Comparison of ENCODE assay signal across 33 cellular contexts in the genomic region with DNA sequence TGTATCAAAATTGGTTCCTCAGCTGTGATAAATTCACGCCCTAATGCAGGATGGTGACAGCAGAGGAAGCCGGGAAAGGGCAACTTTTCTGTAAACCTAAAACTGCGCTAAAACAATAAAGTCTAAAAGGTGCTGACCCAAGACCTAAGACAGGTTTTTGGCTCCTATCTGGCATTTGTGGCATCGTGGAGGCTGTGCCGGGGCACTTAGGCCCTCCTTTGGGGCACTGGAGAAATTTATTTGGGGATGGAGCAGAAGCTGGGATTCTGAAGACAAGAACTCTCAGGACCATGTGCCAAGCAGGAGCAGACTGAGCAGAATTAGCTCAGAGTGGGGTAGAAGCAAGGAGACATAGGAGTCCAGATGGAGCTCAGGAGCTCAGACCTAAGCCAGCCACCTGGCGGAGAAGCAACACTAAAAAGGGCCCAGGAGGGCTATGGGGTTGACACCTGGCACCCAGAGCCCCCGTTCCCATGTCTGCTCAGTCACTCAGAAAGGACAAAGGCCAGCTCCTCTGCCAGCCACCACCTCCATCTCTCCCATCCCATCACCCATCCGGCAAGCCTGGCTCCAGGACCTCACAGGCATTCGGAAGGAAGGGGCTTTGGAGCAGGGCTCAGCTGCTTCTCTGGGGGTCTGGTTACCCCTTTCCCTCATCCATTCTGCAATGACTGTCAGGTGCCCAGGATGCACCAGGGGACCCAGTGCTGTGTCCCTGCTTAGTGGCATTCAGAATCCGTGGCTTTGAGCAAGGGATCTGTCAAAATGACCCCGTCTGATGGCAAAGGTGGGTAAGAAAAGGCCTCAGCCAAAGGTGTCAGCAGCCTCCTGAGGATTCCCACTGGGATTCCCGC.
"Had no signal": no experiment of that assay in that cellular context is flagged by ENCODE, and none has a peak within 500 bp of the region (broad histone marks: within the 10 kb centered on the region; RNA-seq: fewer than 3 reads in every experiment).

No MANE protein-coding gene starts in this region.

- H3K4me1 Mint-ChIP-seq: brain; stimulated activated memory B cell treated with anti-CD40 and anti-IgM and Interleukin-4, amounts not matched to agents 10 μg/mL and 1 μg/mL and 100 μg/mL, for 72 hours; stimulated activated naive CD8-positive, alpha-beta T cell treated with anti-CD3 and anti-CD28 coated beads, Interleukin-15, amount 100 ng/mL, for 72 hours had no signal

- H3K4me3 Mint-ChIP-seq: activated naive CD8-positive, alpha-beta T cell; activated T-cell treated with anti-CD3 and anti-CD28 coated beads, Interleukin-2, amount 50 U/mL, for 72 hours; brain; effector memory CD8-positive, alpha-beta T cell; naive thymus-derived CD4-positive, alpha-beta T cell; stimulated activated memory B cell treated with anti-CD40 and anti-IgM and Interleukin-4, amounts not matched to agents 10 μg/mL and 1 μg/mL and 100 μg/mL, for 72 hours; stimulated activated naive CD8-positive, alpha-beta T cell treated with anti-CD3 and anti-CD28 coated beads, Interleukin-15, amount 100 ng/mL, for 72 hours had no signal

- H3K36me3 Mint-ChIP-seq: brain; naive thymus-derived CD4-positive, alpha-beta T cell; stimulated activated memory B cell treated with anti-CD40 and anti-IgM and Interleukin-4, amounts not matched to agents 10 μg/mL and 1 μg/mL and 100 μg/mL, for 72 hours had no signal

- H3K4me1 ChIP-seq: ascending aorta, colonic mucosa, gastroesophageal sphincter, prostate gland, sigmoid colon, thyroid gland, upper lobe of left lung, vagina had no signal

- H3K27ac ChIP-seq: ascending aorta, cardiac muscle cell, colonic mucosa, dorsolateral prefrontal cortex, gastroesophageal sphincter, neutrophil, ovary, prostate gland, sigmoid colon, thyroid gland, upper lobe of left lung, vagina had no signal

- ATAC-seq: activated T-cell treated with anti-CD3 and anti-CD28 coated beads, Interleukin-2, amount 50 U/mL, for 72 hours; effector memory CD8-positive, alpha-beta T cell; gastroesophageal sphincter; left cardiac atrium; naive thymus-derived CD4-positive, alpha-beta T cell; stimulated activated memory B cell treated with anti-CD40 and anti-IgM and Interleukin-4, amounts not matched to agents 10 μg/mL and 1 μg/mL and 100 μg/mL, for 72 hours; stimulated activated naive CD8-positive, alpha-beta T cell treated with anti-CD3 and anti-CD28 coated beads, Interleukin-15, amount 100 ng/mL, for 72 hours had no signal

- DNase-seq: activated CD4-positive, alpha-beta T cell treated with anti-CD3 and anti-CD28 coated beads for 4 hours; activated CD4-positive, alpha-beta T cell treated with anti-CD3 and anti-CD28 coated beads, Interleukin-2, amount 50 U/mL, for 4 hours; activated effector memory CD4-positive, alpha-beta T cell treated with Interleukin-2 at 50 U/mL for 16 hours; activated naive CD4-positive, alpha-beta T cell treated with Interleukin-2 at 50 U/mL for 16 hours; activated T-cell treated with anti-CD3 and anti-CD28 coated beads for 4 hours; activated T-cell treated with anti-CD3 and anti-CD28 coated beads, Interleukin-2, amount 50 U/mL, for 72 hours; cerebellar nuclear complex; colonic mucosa; effector memory CD8-positive, alpha-beta T cell; hippocampal formation; left cardiac atrium; mammary epithelial cell; midbrain; naive thymus-derived CD4-positive, alpha-beta T cell; ovary; retina; sigmoid colon; small intestine; stimulated activated CD4-positive, alpha-beta T cell treated with anti-CD3 and anti-CD28 coated beads, Interleukin-4, amount 100 ng/mL, for 4 hours; stimulated activated CD8-positive, alpha-beta memory T cell treated with anti-CD3 and anti-CD28 coated beads, Interleukin-4, amount 100 ng/mL, for 48 hours; stimulated activated naive CD8-positive, alpha-beta T cell treated with anti-CD3 and anti-CD28 coated beads, Interleukin-15, amount 100 ng/mL, for 72 hours; thyroid gland had no signal

- H3K9me3 ChIP-seq: ascending aorta, colonic mucosa, neutrophil, ovary, prostate gland, sigmoid colon, thyroid gland, vagina had no signal

- H3K27ac Mint-ChIP-seq: activated naive CD8-positive, alpha-beta T cell; activated T-cell treated with anti-CD3 and anti-CD28 coated beads, Interleukin-2, amount 50 U/mL, for 72 hours; brain; effector memory CD8-positive, alpha-beta T cell; naive thymus-derived CD4-positive, alpha-beta T cell; stimulated activated memory B cell treated with anti-CD40 and anti-IgM and Interleukin-4, amounts not matched to agents 10 μg/mL and 1 μg/mL and 100 μg/mL, for 72 hours had no signal

- H3K27me3 ChIP-seq: ascending aorta, cardiac muscle cell, colonic mucosa, ovary, thyroid gland, upper lobe of left lung, vagina had no signal

- H3K4me3 ChIP-seq: ascending aorta, cardiac muscle cell, colonic mucosa, dorsolateral prefrontal cortex, gastroesophageal sphincter, ovary, prostate gland, sigmoid colon, thyroid gland, upper lobe of left lung, vagina had no signal

- H3K36me3 ChIP-seq: ascending aorta, cardiac muscle cell, colonic mucosa, gastroesophageal sphincter, neutrophil, ovary, prostate gland, sigmoid colon, thyroid gland, upper lobe of left lung, vagina had no signal
